27 cellular contexts compared by ENCODE assay signal in the genomic region with DNA sequence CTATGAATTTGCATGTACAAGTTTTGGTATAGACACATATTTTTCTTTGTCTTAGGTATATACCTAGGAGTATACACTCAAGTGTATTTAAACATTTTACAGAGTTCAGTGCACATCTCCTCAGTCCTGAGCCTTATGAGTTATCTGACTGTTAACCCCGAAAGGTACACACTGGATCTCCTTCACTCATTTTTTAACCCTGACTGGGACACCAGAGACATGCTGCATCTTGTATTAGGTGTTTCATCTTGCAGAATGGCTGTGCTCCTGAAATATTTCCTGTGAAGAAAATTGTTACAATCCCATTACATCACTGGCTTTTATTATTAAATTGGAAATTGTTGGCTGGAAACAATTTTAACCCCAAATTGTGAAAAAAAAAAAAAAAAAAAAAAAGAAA.
"Had no signal": no experiment of that assay in that cellular context is flagged by ENCODE, and none has a peak within 500 bp of the region (broad histone marks: within the 10 kb centered on the region; RNA-seq: fewer than 3 reads in every experiment).

No MANE protein-coding gene starts in this region.

- H3K4me1 ChIP-seq: colonic mucosa had no signal

- DNase-seq: activated CD4-positive, alpha-beta T cell treated with anti-CD3 and anti-CD28 coated beads for 4 hours; activated CD4-positive, alpha-beta T cell treated with anti-CD3 and anti-CD28 coated beads, Interleukin-2, amount 50 U/mL, for 4 hours; activated effector memory CD4-positive, alpha-beta T cell treated with Interleukin-2 at 50 U/mL for 16 hours; activated naive CD4-positive, alpha-beta T cell treated with Interleukin-2 at 50 U/mL for 16 hours; activated T-cell treated with anti-CD3 and anti-CD28 coated beads for 4 hours; aorta; body of pancreas; cerebellar nuclear complex; colonic mucosa; effector CD8-positive, alpha-beta T cell; erythroblast; foreskin melanocyte; left ventricle myocardium inferior; mucosa of descending colon; nephron progenitor cell; pancreas; psoas muscle; spleen; stimulated activated naive CD4-positive, alpha-beta T cell treated with Interleukin-2 at 50 U/mL for 16 hours; SW 1271; T-helper 9 cell had no signal

- H3K27me3 ChIP-seq: body of pancreas, cardiac muscle cell, colonic mucosa, pancreas, right atrium auricular region, spleen, vagina had no signal

- H3K4me3 ChIP-seq: body of pancreas, cardiac muscle cell, colonic mucosa, left ventricle myocardium inferior, lung, mucosa of descending colon, pancreas, psoas muscle, right atrium auricular region, spleen, thoracic aorta, vagina had no signal

- ATAC-seq: body of pancreas, mucosa of descending colon, pancreas, psoas muscle had no signal

- H3K9me3 ChIP-seq: body of pancreas, colonic mucosa, left ventricle myocardium inferior, mucosa of descending colon, pancreas, right atrium auricular region, thoracic aorta, vagina had no signal

- H3K27ac ChIP-seq: body of pancreas, cardiac muscle cell, colonic mucosa, left ventricle myocardium inferior, pancreas, psoas muscle, right atrium auricular region, spleen, thoracic aorta, vagina, VCaP had no signal

- H3K36me3 ChIP-seq: cardiac muscle cell, colonic mucosa, left ventricle myocardium inferior, pancreas, right atrium auricular region, spleen, thoracic aorta, vagina had no signal
